33 cellular contexts compared by ENCODE assay signal in genomic region chr16:24863582-24864437, GRCh38. TPM values are rescaled to one million over a fixed set of nuclear protein-coding genes. Genes with fewer than 3 reads are reported as not detected.
"Had no signal": no experiment of that assay in that cellular context is flagged by ENCODE, and none has a peak within 500 bp of the region (broad histone marks: within the 10 kb centered on the region; RNA-seq: fewer than 3 reads in every experiment).

No MANE protein-coding gene starts in this region.

- ATAC-seq: activated CD8-positive, alpha-beta T cell treated with anti-CD3 and anti-CD28 coated beads for 36 hours; activated naive CD8-positive, alpha-beta T cell treated with anti-CD3 and anti-CD28 coated beads, Interleukin-2, amount 50 U/mL, for 24 hours; K562; Panc1 had no signal

- H3K4me1 Mint-ChIP-seq: activated CD4-positive, alpha-beta T cell treated with anti-CD3 and anti-CD28 coated beads, Interleukin-2, amount 10 ng/mL, durations not matched to agents 24 days and 14 days; activated naive CD4-positive, alpha-beta T cell treated with anti-CD3 and anti-CD28 coated beads, Interleukin-2, amount 10 ng/mL, durations not matched to agents 7 days and 5 days; activated naive CD8-positive, alpha-beta T cell treated with anti-CD3 and anti-CD28 coated beads, Interleukin-2, amount 50 U/mL, for 24 hours; brain had no signal

- H3K27ac ChIP-seq: SJCRH30, SK-N-MC, WERI-Rb-1 had no signal

- H3K4me1 ChIP-seq: SJCRH30 had no signal

- H3K4me3 ChIP-seq: K562, SJCRH30, SK-N-MC had no signal

- H3K27me3 ChIP-seq: SJCRH30 had no signal

- FAIRE-seq: bronchial epithelial cell, K562 had no signal

- H3K36me3 ChIP-seq: SJCRH30, WERI-Rb-1 had no signal

- H3K36me3 Mint-ChIP-seq: activated naive CD4-positive, alpha-beta T cell treated with anti-CD3 and anti-CD28 coated beads, Interleukin-2, amount 10 ng/mL, durations not matched to agents 7 days and 5 days; brain had no signal

- H3K27me3 Mint-ChIP-seq: activated CD8-positive, alpha-beta T cell treated with anti-CD3 and anti-CD28 coated beads for 36 hours; activated naive CD8-positive, alpha-beta T cell; activated T-cell treated with anti-CD3 and anti-CD28 coated beads, Interleukin-2, amount 50 U/mL, for 24 hours had no signal

- H3K27ac Mint-ChIP-seq: activated CD4-positive, alpha-beta T cell treated with anti-CD3 and anti-CD28 coated beads, Interleukin-2, amount 10 ng/mL, durations not matched to agents 24 days and 14 days; activated CD8-positive, alpha-beta T cell treated with anti-CD3 and anti-CD28 coated beads for 36 hours; activated naive CD4-positive, alpha-beta T cell treated with anti-CD3 and anti-CD28 coated beads, Interleukin-2, amount 10 ng/mL, durations not matched to agents 7 days and 5 days; activated naive CD8-positive, alpha-beta T cell; activated naive CD8-positive, alpha-beta T cell treated with anti-CD3 and anti-CD28 coated beads, Interleukin-2, amount 50 U/mL, for 24 hours; activated T-cell treated with anti-CD3 and anti-CD28 coated beads, Interleukin-2, amount 50 U/mL, for 24 hours; activated T-helper 2 cell treated with anti-CD3 and anti-CD28 coated beads, Interferon-gamma antibody, Interleukin-2, Interleukin-4, amounts not matched to agents 10 μg/mL and 5 μg/mL and 100 μg/mL, durations not matched to agents 14 hours and 24 hours and 36 hours; brain had no signal

- H3K4me3 Mint-ChIP-seq: activated CD4-positive, alpha-beta T cell treated with anti-CD3 and anti-CD28 coated beads, Interleukin-2, amount 10 ng/mL, durations not matched to agents 24 days and 14 days; activated CD8-positive, alpha-beta T cell treated with anti-CD3 and anti-CD28 coated beads for 36 hours; activated naive CD4-positive, alpha-beta T cell treated with anti-CD3 and anti-CD28 coated beads, Interleukin-2, amount 10 ng/mL, durations not matched to agents 7 days and 5 days; activated naive CD8-positive, alpha-beta T cell; activated naive CD8-positive, alpha-beta T cell treated with anti-CD3 and anti-CD28 coated beads, Interleukin-2, amount 50 U/mL, for 24 hours; activated T-cell treated with anti-CD3 and anti-CD28 coated beads, Interleukin-2, amount 50 U/mL, for 24 hours; brain had no signal

- DNase-seq: activated CD4-positive, alpha-beta T cell treated with anti-CD3 and anti-CD28 coated beads for 1 hour; activated CD4-positive, alpha-beta T cell treated with anti-CD3 and anti-CD28 coated beads, Interleukin-2, amount 10 ng/mL, durations not matched to agents 24 days and 14 days; activated CD4-positive, alpha-beta T cell treated with anti-CD3 and anti-CD28 coated beads, Interleukin-2, amount 50 U/mL, for 4 hours; activated CD4-positive, CD25-positive, alpha-beta regulatory T cell; activated CD8-positive, alpha-beta T cell treated with anti-CD3 and anti-CD28 coated beads for 36 hours; activated naive CD4-positive, alpha-beta T cell treated with anti-CD3 and anti-CD28 coated beads, Interleukin-2, amount 10 ng/mL, durations not matched to agents 7 days and 5 days; activated naive CD8-positive, alpha-beta T cell treated with anti-CD3 and anti-CD28 coated beads, Interleukin-2, amount 50 U/mL, for 24 hours; activated T-cell treated with anti-CD3 and anti-CD28 coated beads, Interleukin-2, amount 50 U/mL, for 24 hours; anterior cingulate cortex; caudate nucleus; NCI-H1105; NCI-H1417 treated with DMSO at 0.1 percent for 48 hours; NCI-H187; NCI-H2029 treated with DMSO at 0.1 percent for 48 hours; NCI-H226; NCI-H446 treated with DMSO at 0.1 percent for 48 hours; NCI-H524; NCI-H69; NCI-H82; SHP77; T1000; WERI-Rb-1 had no signal

RNA-seq across cellular contexts. Expression of gene SLC5A11, which starts 18.0 kb away (rescaled TPM):
- total RNA-seq: activated CD4-positive, alpha-beta T cell treated with anti-CD3 and anti-CD28 coated beads, Interleukin-2, amount 10 ng/mL, durations not matched to agents 24 days and 14 days; activated T-helper 2 cell treated with anti-CD3 and anti-CD28 coated beads, Interferon-gamma antibody, Interleukin-2, Interleukin-4, amounts not matched to agents 10 μg/mL and 5 μg/mL and 100 μg/mL, durations not matched to agents 14 hours and 24 hours and 36 hours; bronchial epithelial cell; MCF 10A; RPMI7951; T-helper 1 cell treated with Interleukin-12 subunit alpha and Interleukin-12 subunit beta and Interleukin-4 antibody, amounts not matched to agents 30 ng/mL and 1 ng/mL, for 36 hours had no signal
